ENCODE assay signal across 8 cellular contexts in the genomic region with DNA sequence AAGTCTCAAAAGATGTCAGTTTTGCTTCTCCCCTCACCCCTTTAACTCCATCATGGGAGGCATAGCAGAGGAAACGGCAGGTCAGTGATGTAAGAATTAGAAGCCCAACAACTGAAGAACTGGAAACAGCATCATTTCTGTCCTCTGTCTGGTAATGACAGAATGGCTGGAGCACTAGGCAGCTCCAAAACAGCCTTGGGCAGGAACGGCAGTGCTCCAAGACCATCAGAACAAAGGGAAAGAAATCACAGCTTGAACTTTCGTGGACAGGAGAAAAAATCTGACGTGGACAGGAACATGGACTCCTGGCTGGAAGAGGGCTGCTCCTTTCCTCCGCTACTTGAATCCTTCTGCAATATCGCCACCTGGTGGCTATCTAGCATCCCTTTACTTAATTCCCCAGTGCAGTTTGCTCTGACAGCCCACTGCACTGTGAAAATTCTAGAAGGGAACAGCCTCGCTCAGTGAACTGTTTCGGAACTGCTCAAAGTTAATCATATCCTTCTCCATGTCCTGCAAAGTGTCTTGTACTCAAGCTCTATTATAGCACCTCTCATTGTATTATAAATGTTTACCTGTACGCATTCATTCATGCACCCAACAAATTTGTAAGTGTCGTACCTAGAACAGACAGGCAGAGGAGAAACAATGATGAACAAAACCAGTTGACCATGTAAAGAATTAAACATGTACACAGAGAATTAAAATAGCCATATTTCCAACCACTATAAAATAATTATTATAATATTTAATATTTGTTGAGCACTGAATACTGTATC. TPM values are rescaled to one million over a fixed set of nuclear protein-coding genes. Genes with fewer than 3 reads are reported as not detected.
DNase-seq lines count a peak whose midpoint lies in the region; ATAC-seq, FAIRE-seq and TF ChIP-seq lines count a peak whose summit lies in the region.

No MANE protein-coding gene starts in this region.

- H3K36me3 Mint-ChIP-seq in activated naive CD4-positive, alpha-beta T cell treated with anti-CD3 and anti-CD28 coated beads for 36 hours (ENCODE audit: low read depth): no peaks in the 10 kb centered on the region

- CTCF ChIA-PET in activated naive CD4-positive, alpha-beta T cell treated with anti-CD3 and anti-CD28 coated beads for 36 hours (lab: Charles Lee): interaction anchor here (0.7 to 4.4 kb wide), 11 partner anchors 10 to 505 kb away, joined by 3 to 30 read pairs (median 3); partner anchors contain the start of gene ZCCHC18

- no peak overlapping the region for H3K27ac Mint-ChIP-seq in activated naive CD4-positive, alpha-beta T cell treated with anti-CD3 and anti-CD28 coated beads for 36 hours

- no peaks in the 10 kb centered on the region for H3K9me3 Mint-ChIP-seq in activated naive CD4-positive, alpha-beta T cell treated with anti-CD3 and anti-CD28 coated beads for 36 hours

- ATAC-seq in omental fat pad (ENCODE audit: low FRiP score): peak; percentile 71
- ATAC-seq in HG03457 (IDR thresholded peaks at IDR 0.05; ENCODE audit: unreplicated experiment): no peak

- H3K4me3 Mint-ChIP-seq in activated naive CD4-positive, alpha-beta T cell treated with anti-CD3 and anti-CD28 coated beads for 36 hours: no peak overlapping the region

- intact Hi-C loops in activated naive CD4-positive, alpha-beta T cell treated with anti-CD3 and anti-CD28 coated beads for 36 hours (cut with micrococcal nuclease): loop anchor here (1.0 kb wide), 4 partner anchors 20 to 291 kb away; no protein-coding TSS in a partner anchor

- DNase-seq in GM03348 (ENCODE audit: low spot score) (peak; percentile 76), H4 (ENCODE audit: low spot score) (peak; percentile 84), LoVo (ENCODE audit: low spot score) (peak; percentile 61), RPMI8226 (peak; percentile 64), frontal cortex (ENCODE audit: low spot score in 2 of 2) (peak; percentile 21 to 46), omental fat pad (ENCODE audit: low spot score) (peak; percentile 25)
- DNase-seq in activated naive CD4-positive, alpha-beta T cell treated with anti-CD3 and anti-CD28 coated beads for 36 hours: peak; percentile 63

- no peaks in the 10 kb centered on the region for H3K27me3 Mint-ChIP-seq in activated naive CD4-positive, alpha-beta T cell treated with anti-CD3 and anti-CD28 coated beads for 36 hours (ENCODE audit: low read depth)

- TF ChIP-seq CTCF in omental fat pad (IDR thresholded peaks at IDR 0.05): no peak

- no peak for FAIRE-seq in frontal cortex (lab: Jason Lieb, UNC)

- peaks cover 15% of the 10 kb centered on the region for H3K4me1 Mint-ChIP-seq in activated naive CD4-positive, alpha-beta T cell treated with anti-CD3 and anti-CD28 coated beads for 36 hours (ENCODE audit: low read depth)

RNA-seq across cellular contexts. Expression of gene SLC25A53, which starts 20.4 kb away (rescaled TPM):
- 4.1 and 4.4 TPM in 2 replicates for total RNA-seq in H4 (2014; rRNA removed; shearing (Covaris generic))
- 1 to 10 TPM; 4.6 to 5.0 TPM for total RNA-seq in activated naive CD4-positive, alpha-beta T cell treated with anti-CD3 and anti-CD28 coated beads for 36 hours
- total RNA-seq in frontal cortex (10.2 TPM), omental fat pad (10 to 100 TPM; 12.9 to 19.9 (median 16.8) TPM)

RNA-seq across cellular contexts. Expression of gene ZCCHC18, which starts 24.1 kb away (rescaled TPM):
- total RNA-seq in H4 (2014; rRNA removed; shearing (Covaris generic)): 1.5 and 2.1 TPM in 2 replicates
- under 1 TPM; 0.12 to 0.17 TPM for total RNA-seq in activated naive CD4-positive, alpha-beta T cell treated with anti-CD3 and anti-CD28 coated beads for 36 hours
- total RNA-seq in frontal cortex (10.2 TPM), omental fat pad (1 to 10 TPM in 2 of 4 donors, under 1 TPM in 2; 0.31 to 5.0 (median 1.0) TPM)

RNA-seq across cellular contexts. Expression of gene FAM199X, which starts 29.8 kb away (rescaled TPM):
- total RNA-seq in H4 (2014; rRNA removed; shearing (Covaris generic)): 23.1 and 30.8 TPM in 2 replicates
- total RNA-seq in activated naive CD4-positive, alpha-beta T cell treated with anti-CD3 and anti-CD28 coated beads for 36 hours: 1 to 10 TPM; 6.0 to 6.1 TPM
- total RNA-seq in frontal cortex (80.3 TPM), omental fat pad (10 to 100 TPM; 24.1 to 52.8 (median 35.9) TPM)

Comparison
In these comparisons a context has a peak if more than half of its experiments do, and no peak if none do; other contexts are left out.
1. DNase-seq: peak in every context shown above with its lines; median percentile 84 in H4; 76 in GM03348; 64 in RPMI8226; 63 in activated naive CD4-positive, alpha-beta T cell treated with anti-CD3 and anti-CD28 coated beads for 36 hours; 61 in LoVo; 34 in frontal cortex; 25 in omental fat pad.